12 cellular contexts compared by ENCODE assay signal in genomic region chr17:20533206-20533605, GRCh38. TPM values are rescaled to one million over a fixed set of nuclear protein-coding genes. Genes with fewer than 3 reads are reported as not detected.
DNase-seq lines count a peak whose midpoint lies in the region; ATAC-seq and TF ChIP-seq lines count a peak whose summit lies in the region.
"Not testable (repeated sequence)": the region's sequence is repeated elsewhere in the genome, so short reads cannot be mapped to it uniquely, and the experiment has no call there.
"Had no signal": no experiment of that assay in that cellular context is flagged by ENCODE, and none has a peak within 500 bp of the region (broad histone marks: within the 10 kb centered on the region; RNA-seq: fewer than 3 reads in every experiment).

No MANE protein-coding gene starts in this region.

- not testable (repeated sequence) for H3K9me3 Mint-ChIP-seq in CD4-positive, CD25-positive, alpha-beta regulatory T cell; HFFc6; activated naive CD4-positive, alpha-beta T cell treated with anti-CD3 and anti-CD28 coated beads, Interleukin-2, amount 10 ng/mL, durations not matched to agents 7 days and 5 days; stimulated activated naive B cell treated with anti-CD40 and anti-IgM and Interleukin-4, amounts not matched to agents 10 μg/mL and 1 μg/mL and 100 μg/mL, for 72 hours

- ATAC-seq in CD4-positive, CD25-positive, alpha-beta regulatory T cell (ENCODE audit: low read depth in 2 of 2); stimulated activated naive B cell treated with anti-CD40 and anti-IgM and Interleukin-4, amounts not matched to agents 10 μg/mL and 1 μg/mL and 100 μg/mL, for 72 hours (replicated peaks): not testable (repeated sequence)

- H3K27ac ChIP-seq in CD4-positive, CD25-positive, alpha-beta regulatory T cell (ENCODE audit: insufficient read depth, low read length, poor library complexity, severe bottlenecking); SK-N-SH (ENCODE audit: low read depth in 2 of 2, low read length in 1 of 2): not testable (repeated sequence)
- H3K27ac ChIP-seq in neural cell (ENCODE audit: low read length) = peak overlapping the region; percentile 85

- H3K79me2 ChIP-seq in SK-N-SH (ENCODE audit: insufficient read depth); neural cell (replicated peaks; ENCODE audit: insufficient read depth, low read length): not testable (repeated sequence)

- not testable (repeated sequence) for H3K9me3 ChIP-seq in CD4-positive, CD25-positive, alpha-beta regulatory T cell (ENCODE audit: control insufficient read depth in 2 of 2, low read length in 2 of 2); SK-N-SH; neural cell (ENCODE audit: low read length)

- peak overlapping the region in 1 of 3 donors; percentile 89 for H3K27ac Mint-ChIP-seq in CD4-positive, CD25-positive, alpha-beta regulatory T cell
- peak overlapping the region; percentile 70; the same call in 1 of the 2 replicates for H3K27ac Mint-ChIP-seq in HFFc6
- not testable (repeated sequence) for H3K27ac Mint-ChIP-seq in activated naive CD4-positive, alpha-beta T cell treated with anti-CD3 and anti-CD28 coated beads, Interleukin-2, amount 10 ng/mL, durations not matched to agents 7 days and 5 days; stimulated activated naive B cell treated with anti-CD40 and anti-IgM and Interleukin-4, amounts not matched to agents 10 μg/mL and 1 μg/mL and 100 μg/mL, for 72 hours

- not testable (repeated sequence) for H4K20me1 ChIP-seq in SK-N-SH (ENCODE audit: insufficient read depth); neural cell (ENCODE audit: insufficient read depth)

- not testable (repeated sequence) for TF ChIP-seq RAD21 in SK-N-SH (IDR thresholded peaks at IDR 0.05; ENCODE audit: low read length); neural cell (conservative IDR thresholded peaks at IDR 0.05)

- H3K36me3 ChIP-seq in CD4-positive, CD25-positive, alpha-beta regulatory T cell (ENCODE audit: control insufficient read depth, insufficient read depth, low read length); SK-N-SH (replicated peaks in 1 of 2; ENCODE audit: control insufficient read depth in 1 of 2, insufficient read depth in 2 of 2, low read length in 1 of 2); neural cell (ENCODE audit: insufficient read depth, low read length): not testable (repeated sequence)

- CTCF ChIA-PET in SK-N-SH (lab: Yijun Ruan, JAX); activated naive CD4-positive, alpha-beta T cell treated with anti-CD3 and anti-CD28 coated beads, Interleukin-2, amount 10 ng/mL, durations not matched to agents 7 days and 5 days (lab: Charles Lee): not testable (repeated sequence)

- not testable (repeated sequence) for H3K36me3 Mint-ChIP-seq in CD4-positive, CD25-positive, alpha-beta regulatory T cell; HFFc6 (ENCODE audit: low read depth); activated naive CD4-positive, alpha-beta T cell treated with anti-CD3 and anti-CD28 coated beads, Interleukin-2, amount 10 ng/mL, durations not matched to agents 7 days and 5 days; stimulated activated naive B cell treated with anti-CD40 and anti-IgM and Interleukin-4, amounts not matched to agents 10 μg/mL and 1 μg/mL and 100 μg/mL, for 72 hours

- POLR2A ChIA-PET in SK-N-SH (lab: Yijun Ruan, JAX) = not testable (repeated sequence)

- H3K9ac ChIP-seq in SK-N-SH (peak overlapping the region; percentile 62; the same call in 1 of the 2 replicates), neural cell (ENCODE audit: low read length) (peak overlapping the region; percentile 70)

- 14% methylated on average over 11 of the region's 11 CpGs for WGBS in SK-N-SH (ENCODE audit: low lambda C conversion rate)

- H2AFZ ChIP-seq in SK-N-SH (ENCODE audit: low read depth); neural cell (ENCODE audit: low read depth, low read length): not testable (repeated sequence)

- not testable (repeated sequence) for H3K4me1 Mint-ChIP-seq in CD4-positive, CD25-positive, alpha-beta regulatory T cell
- peaks cover 10% of the 10 kb centered on the region; the same call in 1 of the 2 replicates for H3K4me1 Mint-ChIP-seq in HFFc6 (ENCODE audit: low read depth)
- peaks cover 12% of the 10 kb centered on the region for H3K4me1 Mint-ChIP-seq in activated naive CD4-positive, alpha-beta T cell treated with anti-CD3 and anti-CD28 coated beads, Interleukin-2, amount 10 ng/mL, durations not matched to agents 7 days and 5 days
- peaks cover 3 to 11% of the 10 kb centered on the region in 2 donors for H3K4me1 Mint-ChIP-seq in stimulated activated naive B cell treated with anti-CD40 and anti-IgM and Interleukin-4, amounts not matched to agents 10 μg/mL and 1 μg/mL and 100 μg/mL, for 72 hours

- not testable (repeated sequence) for H3K4me1 ChIP-seq in CD4-positive, CD25-positive, alpha-beta regulatory T cell (ENCODE audit: control insufficient read depth, insufficient read depth, low read length, poor library complexity, severe bottlenecking); SK-N-SH (ENCODE audit: control insufficient read depth in 1 of 2, insufficient read depth in 2 of 2, low read depth in 1 of 2, low read length in 1 of 2)

- not testable (repeated sequence) for TF ChIP-seq CTCF in HFFc6 (IDR thresholded peaks at IDR 0.05); SK-N-SH (IDR thresholded peaks at IDR 0.05); neural cell (IDR thresholded peaks at IDR 0.05; ENCODE audit: poor library complexity, severe bottlenecking)

- peak overlapping the region; percentile 7 to 81 (median 60) for H3K4me3 Mint-ChIP-seq in CD4-positive, CD25-positive, alpha-beta regulatory T cell
- peak overlapping the region; percentile 85 for H3K4me3 Mint-ChIP-seq in HFFc6
- peak overlapping the region; percentile 68 for H3K4me3 Mint-ChIP-seq in activated naive CD4-positive, alpha-beta T cell treated with anti-CD3 and anti-CD28 coated beads, Interleukin-2, amount 10 ng/mL, durations not matched to agents 7 days and 5 days
- H3K4me3 Mint-ChIP-seq in stimulated activated naive B cell treated with anti-CD40 and anti-IgM and Interleukin-4, amounts not matched to agents 10 μg/mL and 1 μg/mL and 100 μg/mL, for 72 hours = peak overlapping the region; percentile 62 to 83

- H3K4me2 ChIP-seq in SK-N-SH = peak overlapping the region; percentile 57
- H3K4me2 ChIP-seq in neural cell (ENCODE audit: low read length) = not testable (repeated sequence)

- H3K4me3 ChIP-seq in CD4-positive, CD25-positive, alpha-beta regulatory T cell (ENCODE audit: low read depth, low read length) = peak overlapping the region; percentile 13
- H3K4me3 ChIP-seq in SK-N-SH (ENCODE audit: low read depth in 2 of 2, low read length in 1 of 2) (peak overlapping the region; percentile 46 to 54; a peak in 3 of 4 replicates), neural cell (ENCODE audit: low read length) (peak overlapping the region; percentile 59)

- TF ChIP-seq EP300 in SK-N-SH (IDR thresholded peaks at IDR 0.05; ENCODE audit: borderline replicate concordance in 1 of 2, low read depth in 1 of 2, low read length in 1 of 2); neural cell (conservative IDR thresholded peaks at IDR 0.05; ENCODE audit: poor library complexity, severe bottlenecking): not testable (repeated sequence)

- not testable (repeated sequence) for H3K9me2 ChIP-seq in SK-N-SH; neural cell (ENCODE audit: insufficient read depth, low read length)

- H3K27me3 Mint-ChIP-seq in CD4-positive, CD25-positive, alpha-beta regulatory T cell = peaks cover 12% of the 10 kb centered on the region
- not testable (repeated sequence) for H3K27me3 Mint-ChIP-seq in HFFc6 (ENCODE audit: insufficient read depth); activated naive CD4-positive, alpha-beta T cell treated with anti-CD3 and anti-CD28 coated beads, Interleukin-2, amount 10 ng/mL, durations not matched to agents 7 days and 5 days; stimulated activated naive B cell treated with anti-CD40 and anti-IgM and Interleukin-4, amounts not matched to agents 10 μg/mL and 1 μg/mL and 100 μg/mL, for 72 hours

- not testable (repeated sequence) for H3K27me3 ChIP-seq in CD4-positive, CD25-positive, alpha-beta regulatory T cell (ENCODE audit: control insufficient read depth, insufficient read depth, low read length); SK-N-SH (ENCODE audit: insufficient read depth); neural cell (ENCODE audit: insufficient read depth, low read depth, low read length)

- H3F3A ChIP-seq in SK-N-SH (replicated peaks; ENCODE audit: insufficient read depth); neural cell (ENCODE audit: insufficient read depth, low read length, poor library complexity, severe bottlenecking): not testable (repeated sequence)

- DNase-seq in CD4-positive, CD25-positive, alpha-beta regulatory T cell; HFFc6; SK-N-SH; activated naive CD4-positive, alpha-beta T cell treated with anti-CD3 and anti-CD28 coated beads, Interleukin-2, amount 10 ng/mL, durations not matched to agents 7 days and 5 days; stimulated activated naive B cell treated with anti-CD40 and anti-IgM and Interleukin-4, amounts not matched to agents 10 μg/mL and 1 μg/mL and 100 μg/mL, for 72 hours: not testable (repeated sequence)
- DNase-seq in ecto neural progenitor cell (ENCODE audit: low spot score) = peak; percentile 49
- peak; percentile 12 for DNase-seq in iPS DF 19.7 (ENCODE audit: low read depth, low spot score)

RNA-seq across cellular contexts. Expression of gene CDRT15L2, which starts 46.3 kb away (rescaled TPM):
- total RNA-seq in CD4-positive, CD25-positive, alpha-beta regulatory T cell = not detected
- polyA plus RNA-seq in CD4-positive, CD25-positive, alpha-beta regulatory T cell = not detected
- not detected for total RNA-seq in HFFc6 (2021; fragmentation: NEBNext Ultra II Directional; extraction: Animal tissue kit (Norgen Biotek cat#: 25700))
- polyA plus RNA-seq in SK-N-SH (2012; rRNA removed) = not detected in 2 replicates
- not detected in 2 replicates for polyA plus RNA-seq in SK-N-SH (2012; cell fraction: cytosol; rRNA removed)
- polyA plus RNA-seq in SK-N-SH (2012; cell fraction: nucleus; rRNA removed) = not detected in 2 replicates
- polyA plus RNA-seq in neural cell = not detected in 2 replicates
- not detected in 2 replicates for polyA minus RNA-seq in neural cell
- total RNA-seq: heart right ventricle, lung, psoas muscle, SJCRH30 had no signal
- polyA plus RNA-seq: heart right ventricle, lung, psoas muscle had no signal
